ENCODE assay signal across 2 cellular contexts in genomic region chr1:236083650-236084385, GRCh38.
A peak's percentile ranks its signal among the peaks of the same experiment; 100 is the strongest.
TF ChIP-seq lines count a peak whose summit lies in the region.

No MANE protein-coding gene starts in this region.

TF ChIP-seq in GM12878, 131 proteins besides CTCF, POLR2A, EP300 and RAD21:
- TF ChIP-seq, protein P1, sequence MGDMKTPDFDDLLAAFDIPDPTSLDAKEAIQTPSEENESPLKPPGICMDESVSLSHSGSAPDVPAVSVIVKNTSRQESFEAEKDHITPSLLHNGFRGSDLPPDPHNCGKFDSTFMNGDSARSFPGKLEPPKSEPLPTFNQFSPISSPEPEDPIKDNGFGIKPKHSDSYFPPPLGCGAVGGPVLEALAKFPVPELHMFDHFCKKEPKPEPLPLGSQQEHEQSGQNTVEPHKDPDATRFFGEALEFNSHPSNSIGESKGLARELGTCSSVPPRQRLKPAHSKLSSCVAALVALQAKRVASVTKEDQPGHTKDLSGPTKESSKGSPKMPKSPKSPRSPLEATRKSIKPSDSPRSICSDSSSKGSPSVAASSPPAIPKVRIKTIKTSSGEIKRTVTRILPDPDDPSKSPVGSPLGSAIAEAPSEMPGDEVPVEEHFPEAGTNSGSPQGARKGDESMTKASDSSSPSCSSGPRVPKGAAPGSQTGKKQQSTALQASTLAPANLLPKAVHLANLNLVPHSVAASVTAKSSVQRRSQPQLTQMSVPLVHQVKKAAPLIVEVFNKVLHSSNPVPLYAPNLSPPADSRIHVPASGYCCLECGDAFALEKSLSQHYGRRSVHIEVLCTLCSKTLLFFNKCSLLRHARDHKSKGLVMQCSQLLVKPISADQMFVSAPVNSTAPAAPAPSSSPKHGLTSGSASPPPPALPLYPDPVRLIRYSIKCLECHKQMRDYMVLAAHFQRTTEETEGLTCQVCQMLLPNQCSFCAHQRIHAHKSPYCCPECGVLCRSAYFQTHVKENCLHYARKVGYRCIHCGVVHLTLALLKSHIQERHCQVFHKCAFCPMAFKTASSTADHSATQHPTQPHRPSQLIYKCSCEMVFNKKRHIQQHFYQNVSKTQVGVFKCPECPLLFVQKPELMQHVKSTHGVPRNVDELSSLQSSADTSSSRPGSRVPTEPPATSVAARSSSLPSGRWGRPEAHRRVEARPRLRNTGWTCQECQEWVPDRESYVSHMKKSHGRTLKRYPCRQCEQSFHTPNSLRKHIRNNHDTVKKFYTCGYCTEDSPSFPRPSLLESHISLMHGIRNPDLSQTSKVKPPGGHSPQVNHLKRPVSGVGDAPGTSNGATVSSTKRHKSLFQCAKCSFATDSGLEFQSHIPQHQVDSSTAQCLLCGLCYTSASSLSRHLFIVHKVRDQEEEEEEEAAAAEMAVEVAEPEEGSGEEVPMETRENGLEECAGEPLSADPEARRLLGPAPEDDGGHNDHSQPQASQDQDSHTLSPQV (IDR thresholded peaks at IDR 0.05): no peak
- TF ChIP-seq NFYA (IDR thresholded peaks at IDR 0.05; ENCODE audit: borderline replicate concordance, low read depth, low read length) (no peak), SRF (IDR thresholded peaks at IDR 0.05; ENCODE audit: low read depth in 2 of 2, low read length in 2 of 2) (no peak), JUNB (IDR thresholded peaks at IDR 0.05) (no peak), MEF2B (IDR thresholded peaks at IDR 0.05; ENCODE audit: partially characterized antibody, poor library complexity, severe bottlenecking) (no peak)
TF ChIP-seq in GM12878: peak in this region for 0.

TF ChIP-seq in HepG2, 621 proteins besides CTCF, POLR2A, EP300 and RAD21:
- TF ChIP-seq NONO (IDR thresholded peaks at IDR 0.05): no peak
- no peak for TF ChIP-seq NONO (CRISPR knock-in tag; conservative IDR thresholded peaks at IDR 0.05)
- TF ChIP-seq, protein P2, sequence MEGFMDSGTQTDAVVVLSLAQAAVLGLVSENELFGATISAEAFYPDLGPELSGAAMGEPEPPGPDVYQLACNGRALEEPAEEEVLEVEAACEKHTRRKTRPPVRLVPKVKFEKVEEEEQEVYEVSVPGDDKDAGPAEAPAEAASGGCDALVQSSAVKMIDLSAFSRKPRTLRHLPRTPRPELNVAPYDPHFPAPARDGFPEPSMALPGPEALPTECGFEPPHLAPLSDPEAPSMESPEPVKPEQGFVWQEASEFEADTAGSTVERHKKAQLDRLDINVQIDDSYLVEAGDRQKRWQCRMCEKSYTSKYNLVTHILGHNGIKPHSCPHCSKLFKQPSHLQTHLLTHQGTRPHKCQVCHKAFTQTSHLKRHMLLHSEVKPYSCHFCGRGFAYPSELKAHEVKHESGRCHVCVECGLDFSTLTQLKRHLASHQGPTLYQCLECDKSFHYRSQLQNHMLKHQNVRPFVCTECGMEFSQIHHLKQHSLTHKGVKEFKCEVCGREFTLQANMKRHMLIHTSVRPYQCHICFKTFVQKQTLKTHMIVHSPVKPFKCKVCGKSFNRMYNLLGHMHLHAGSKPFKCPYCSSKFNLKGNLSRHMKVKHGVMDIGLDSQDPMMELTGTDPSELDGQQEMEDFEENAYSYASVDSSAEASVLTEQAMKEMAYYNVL (CRISPR knock-in tag; IDR thresholded peaks at IDR 0.05; ENCODE audit: borderline replicate concordance): no peak
- TF ChIP-seq GABPA (IDR thresholded peaks at IDR 0.05; ENCODE audit: low read depth, low read length): no peak
- no peak for TF ChIP-seq GABPA (CRISPR knock-in tag; IDR thresholded peaks at IDR 0.05; ENCODE audit: low read depth)
- TF ChIP-seq THAP9 (CRISPR knock-in tag; IDR thresholded peaks at IDR 0.05; ENCODE audit: borderline replicate concordance): no peak
- TF ChIP-seq RARA (CRISPR knock-in tag; IDR thresholded peaks at IDR 0.05): 0 out of 2 replicates have a peak, but pooled peaks have one; percentile 24
- peak; percentile 15; the same call in 1 of the 2 replicates for TF ChIP-seq FOXA3 (CRISPR knock-in tag; IDR thresholded peaks at IDR 0.05)
- peak; percentile 41; the same call in 1 of the 2 replicates for TF ChIP-seq BCL6 (CRISPR knock-in tag; IDR thresholded peaks at IDR 0.05)
- no peak for TF ChIP-seq SOX13 (IDR thresholded peaks at IDR 0.05)
- peak in 1 of 2 experiments; percentile 90; a peak in 2 of 4 replicates for TF ChIP-seq SOX13 (CRISPR knock-in tag; conservative IDR thresholded peaks at IDR 0.05 in 1 of 2, IDR thresholded peaks at IDR 0.05 in 1 of 2)
- TF ChIP-seq TSC22D2 (CRISPR knock-in tag; IDR thresholded peaks at IDR 0.05; ENCODE audit: borderline replicate concordance): no peak
- TF ChIP-seq ZNF543 (CRISPR knock-in tag; IDR thresholded peaks at IDR 0.05): no peak
- no peak for TF ChIP-seq GRHL1 (CRISPR knock-in tag; conservative IDR thresholded peaks at IDR 0.05)
- TF ChIP-seq, protein P3, sequence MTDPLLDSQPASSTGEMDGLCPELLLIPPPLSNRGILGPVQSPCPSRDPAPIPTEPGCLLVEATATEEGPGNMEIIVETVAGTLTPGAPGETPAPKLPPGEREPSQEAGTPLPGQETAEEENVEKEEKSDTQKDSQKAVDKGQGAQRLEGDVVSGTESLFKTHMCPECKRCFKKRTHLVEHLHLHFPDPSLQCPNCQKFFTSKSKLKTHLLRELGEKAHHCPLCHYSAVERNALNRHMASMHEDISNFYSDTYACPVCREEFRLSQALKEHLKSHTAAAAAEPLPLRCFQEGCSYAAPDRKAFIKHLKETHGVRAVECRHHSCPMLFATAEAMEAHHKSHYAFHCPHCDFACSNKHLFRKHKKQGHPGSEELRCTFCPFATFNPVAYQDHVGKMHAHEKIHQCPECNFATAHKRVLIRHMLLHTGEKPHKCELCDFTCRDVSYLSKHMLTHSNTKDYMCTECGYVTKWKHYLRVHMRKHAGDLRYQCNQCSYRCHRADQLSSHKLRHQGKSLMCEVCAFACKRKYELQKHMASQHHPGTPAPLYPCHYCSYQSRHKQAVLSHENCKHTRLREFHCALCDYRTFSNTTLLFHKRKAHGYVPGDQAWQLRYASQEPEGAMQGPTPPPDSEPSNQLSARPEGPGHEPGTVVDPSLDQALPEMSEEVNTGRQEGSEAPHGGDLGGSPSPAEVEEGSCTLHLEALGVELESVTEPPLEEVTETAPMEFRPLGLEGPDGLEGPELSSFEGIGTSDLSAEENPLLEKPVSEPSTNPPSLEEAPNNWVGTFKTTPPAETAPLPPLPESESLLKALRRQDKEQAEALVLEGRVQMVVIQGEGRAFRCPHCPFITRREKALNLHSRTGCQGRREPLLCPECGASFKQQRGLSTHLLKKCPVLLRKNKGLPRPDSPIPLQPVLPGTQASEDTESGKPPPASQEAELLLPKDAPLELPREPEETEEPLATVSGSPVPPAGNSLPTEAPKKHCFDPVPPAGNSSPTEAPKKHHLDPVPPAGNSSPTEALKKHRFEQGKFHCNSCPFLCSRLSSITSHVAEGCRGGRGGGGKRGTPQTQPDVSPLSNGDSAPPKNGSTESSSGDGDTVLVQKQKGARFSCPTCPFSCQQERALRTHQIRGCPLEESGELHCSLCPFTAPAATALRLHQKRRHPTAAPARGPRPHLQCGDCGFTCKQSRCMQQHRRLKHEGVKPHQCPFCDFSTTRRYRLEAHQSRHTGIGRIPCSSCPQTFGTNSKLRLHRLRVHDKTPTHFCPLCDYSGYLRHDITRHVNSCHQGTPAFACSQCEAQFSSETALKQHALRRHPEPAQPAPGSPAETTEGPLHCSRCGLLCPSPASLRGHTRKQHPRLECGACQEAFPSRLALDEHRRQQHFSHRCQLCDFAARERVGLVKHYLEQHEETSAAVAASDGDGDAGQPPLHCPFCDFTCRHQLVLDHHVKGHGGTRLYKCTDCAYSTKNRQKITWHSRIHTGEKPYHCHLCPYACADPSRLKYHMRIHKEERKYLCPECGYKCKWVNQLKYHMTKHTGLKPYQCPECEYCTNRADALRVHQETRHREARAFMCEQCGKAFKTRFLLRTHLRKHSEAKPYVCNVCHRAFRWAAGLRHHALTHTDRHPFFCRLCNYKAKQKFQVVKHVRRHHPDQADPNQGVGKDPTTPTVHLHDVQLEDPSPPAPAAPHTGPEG (CRISPR knock-in tag; IDR thresholded peaks at IDR 0.05): no peak
- no peak for TF ChIP-seq ZNF567 (CRISPR knock-in tag; IDR thresholded peaks at IDR 0.05; ENCODE audit: borderline replicate concordance)
- no peak for TF ChIP-seq CREB3 (CRISPR knock-in tag; IDR thresholded peaks at IDR 0.05)
- no peak for TF ChIP-seq ATF6 (CRISPR knock-in tag; conservative IDR thresholded peaks at IDR 0.05)
- no peak for TF ChIP-seq SOX6 (IDR thresholded peaks at IDR 0.05)
- peak; percentile 74 for TF ChIP-seq SOX6 (CRISPR knock-in tag; IDR thresholded peaks at IDR 0.05)
- peak; percentile 84; the same call in 1 of the 2 replicates for TF ChIP-seq SOX5 (CRISPR knock-in tag; IDR thresholded peaks at IDR 0.05; ENCODE audit: borderline replicate concordance)
- peak; percentile 35; the same call in 1 of the 2 replicates for TF ChIP-seq NCOA2 (CRISPR knock-in tag; IDR thresholded peaks at IDR 0.05)
- TF ChIP-seq ESRRA (CRISPR knock-in tag; IDR thresholded peaks at IDR 0.05; ENCODE audit: low read depth): no peak
- TF ChIP-seq KLF9 (CRISPR knock-in tag; IDR thresholded peaks at IDR 0.05; ENCODE audit: low read depth): no peak
